In genomic region chr18:159037-159652, GRCh38 we compare ENCODE assay signal across 8 cellular contexts. TPM values are rescaled to one million over a fixed set of nuclear protein-coding genes. Genes with fewer than 3 reads are reported as not detected.
DNase-seq lines count a peak whose midpoint lies in the region; ATAC-seq, FAIRE-seq and TF ChIP-seq lines count a peak whose summit lies in the region.

No MANE protein-coding gene starts in this region.

- in situ Hi-C loops in GM12878 (cut with MboI) = no loop called here

- H3K9me3 Mint-ChIP-seq in activated CD4-positive, alpha-beta T cell treated with anti-CD3 and anti-CD28 coated beads, Interleukin-2, amount 10 ng/mL, durations not matched to agents 7 days and 5 days = no peaks in the 10 kb centered on the region

- H3K27me3 ChIP-seq in GM12878 (replicated peaks in 1 of 2; ENCODE audit: control insufficient read depth in 2 of 2, insufficient read depth in 2 of 2, low read length in 1 of 2) (no peaks in the 10 kb centered on the region), kidney epithelial cell (ENCODE audit: control insufficient read depth, insufficient read depth, low read length) (no peaks in the 10 kb centered on the region), thoracic aorta (replicated peaks; ENCODE audit: insufficient read depth) (no peaks in the 10 kb centered on the region)

- H3K9ac ChIP-seq in GM12878 (ENCODE audit: control insufficient read depth, insufficient read depth, low read length) = peak overlapping the region; percentile 70

- FAIRE-seq in GM12878 (lab: Jason Lieb, UNC) = no peak

- intact Hi-C loops in GM12878 (cut with micrococcal nuclease; ENCODE audit: unreplicated experiment) = no loop called here

- DNase-seq in activated CD4-positive, alpha-beta T cell treated with anti-CD3 and anti-CD28 coated beads, Interleukin-2, amount 10 ng/mL, durations not matched to agents 7 days and 5 days = no peak
- DNase-seq in activated CD4-positive, alpha-beta T cell treated with anti-CD3 and anti-CD28 coated beads for 48 hours = no peak
- DNase-seq in M059J (ENCODE audit: low read depth) (peak; percentile 23), GM12878 (ENCODE audit: low read depth, low spot score) (no peak), kidney epithelial cell (ENCODE audit: low read depth) (no peak), thoracic aorta (ENCODE audit: low spot score) (no peak), GDM1 (lab: John Stamatoyannopoulos, UW) (no peak)

- H3K4me1 ChIP-seq in GM12878 (ENCODE audit: control insufficient read depth, insufficient read depth, low read length) (peaks cover 8% of the 10 kb centered on the region), thoracic aorta (ENCODE audit: control insufficient read depth in 1 of 2, low read depth in 2 of 2) (peaks cover 9 to 19% of the 10 kb centered on the region in 2 donors)

- no peak for TF ChIP-seq EP300 in GM12878 (IDR thresholded peaks at IDR 0.05; ENCODE audit: borderline replicate concordance in 1 of 2, control insufficient read depth in 1 of 2, low read depth in 2 of 2, low read length in 2 of 2)

- SMC1A ChIA-PET in GM12878 (lab: Charles Lee; ENCODE audit: uncharacterized antibody, unreplicated experiment) = interaction anchor here (0.7 to 1.5 kb wide), 3 partner anchors 13 to 457 kb away, joined by 3 to 5 read pairs (median 3); no protein-coding TSS in a partner anchor

- POLR2A ChIA-PET in activated CD4-positive, alpha-beta T cell treated with anti-CD3 and anti-CD28 coated beads, Interleukin-2, amount 10 ng/mL, durations not matched to agents 7 days and 5 days (lab: Charles Lee) = no interaction called here
- POLR2A ChIA-PET in GM12878 (lab: Charles Lee) = interaction anchor here (1.1 kb wide), 1 partner anchor 24 kb away, joined by 3 read pairs; no protein-coding TSS in a partner anchor

- H3K9me3 ChIP-seq in GM12878 (replicated peaks; ENCODE audit: control insufficient read depth, insufficient read depth, low read length) (no peaks in the 10 kb centered on the region), thoracic aorta (no peaks in the 10 kb centered on the region)

- TF ChIP-seq CTCF in GM12878 (IDR thresholded peaks at IDR 0.05 in 2 of 3, conservative IDR thresholded peaks at IDR 0.05 in 1 of 3; ENCODE audit: control insufficient read depth in 2 of 3, extremely low read depth in 1 of 3, insufficient read depth in 1 of 3, low read depth in 3 of 3, low read length in 3 of 3) = no peak
- no peak for TF ChIP-seq CTCF in kidney epithelial cell (IDR thresholded peaks at IDR 0.05; ENCODE audit: insufficient read depth, low read length, poor library complexity, severe bottlenecking)
- TF ChIP-seq CTCF in thoracic aorta (IDR thresholded peaks at IDR 0.05) = no peak

- peak; percentile 34 for ATAC-seq in GM12878
- no peak for ATAC-seq in thoracic aorta (ENCODE audit: insufficient number of reproducible peaks, low FRiP score, low read depth)
- no peak for ATAC-seq in HG02642 (IDR thresholded peaks at IDR 0.05; ENCODE audit: poor library complexity, unreplicated experiment)

- H3K4me1 Mint-ChIP-seq in activated CD4-positive, alpha-beta T cell treated with anti-CD3 and anti-CD28 coated beads, Interleukin-2, amount 10 ng/mL, durations not matched to agents 7 days and 5 days = peaks cover 34% of the 10 kb centered on the region

- RAD21 ChIA-PET in GM12878 (lab: Charles Lee; ENCODE audit: unreplicated experiment) = interaction anchor here (2.2 kb wide), 1 partner anchor 108 kb away, joined by 9 read pairs; the partner anchor contains the start of gene THOC1

- no peaks in the 10 kb centered on the region for H4K20me1 ChIP-seq in GM12878 (ENCODE audit: control insufficient read depth, insufficient read depth)

- CTCF ChIA-PET in activated CD4-positive, alpha-beta T cell treated with anti-CD3 and anti-CD28 coated beads, Interleukin-2, amount 10 ng/mL, durations not matched to agents 7 days and 5 days (lab: Charles Lee) = interaction anchor here (0.6 to 1.0 kb wide), 3 partner anchors 10 to 550 kb away, joined by 3 to 4 read pairs (median 3); no protein-coding TSS in a partner anchor
- CTCF ChIA-PET in GM12878 (lab: Yijun Ruan, JAX) = interaction anchor here (0.9 to 2.1 kb wide), 6 partner anchors 12 to 345 kb away, joined by 3 to 6 read pairs (median 4); partner anchors contain the start of gene THOC1

- H3K27ac ChIP-seq in GM12878 (ENCODE audit: control insufficient read depth, insufficient read depth) (peak overlapping the region; percentile 74), thoracic aorta (peak overlapping the region; percentile 74 to 88)

- H3K27me3 Mint-ChIP-seq in activated CD4-positive, alpha-beta T cell treated with anti-CD3 and anti-CD28 coated beads, Interleukin-2, amount 10 ng/mL, durations not matched to agents 7 days and 5 days = no peaks in the 10 kb centered on the region

- peaks cover 13% of the 10 kb centered on the region for H3K36me3 Mint-ChIP-seq in activated CD4-positive, alpha-beta T cell treated with anti-CD3 and anti-CD28 coated beads, Interleukin-2, amount 10 ng/mL, durations not matched to agents 7 days and 5 days (ENCODE audit: low read depth)

- peak overlapping the region; percentile 90 for H3K4me3 Mint-ChIP-seq in activated CD4-positive, alpha-beta T cell treated with anti-CD3 and anti-CD28 coated beads, Interleukin-2, amount 10 ng/mL, durations not matched to agents 7 days and 5 days

- no peak for TF ChIP-seq POLR2A in GM12878 (IDR thresholded peaks at IDR 0.05; ENCODE audit: low read depth, low read length)

- no TSS peak for BruUV-seq in GM12878 (replicated peaks; lab: Mats Ljungman, UMichigan)

- H3K36me3 ChIP-seq in GM12878 (ENCODE audit: control insufficient read depth in 2 of 2, insufficient read depth in 2 of 2, low read length in 1 of 2) (peaks cover 0 to 7% of the 10 kb centered on the region in 2 experiments; a peak in 2 of 4 replicates), kidney epithelial cell (ENCODE audit: control insufficient read depth, insufficient read depth, low read length) (no peaks in the 10 kb centered on the region), thoracic aorta (no peaks in the 10 kb centered on the region)

- peak overlapping the region; percentile 98 for H3K27ac Mint-ChIP-seq in activated CD4-positive, alpha-beta T cell treated with anti-CD3 and anti-CD28 coated beads, Interleukin-2, amount 10 ng/mL, durations not matched to agents 7 days and 5 days

- peaks cover 49% of the 10 kb centered on the region for H3K79me2 ChIP-seq in GM12878 (ENCODE audit: control insufficient read depth, insufficient read depth, low read length)

- peak overlapping the region; percentile 33 for H2AFZ ChIP-seq in GM12878 (ENCODE audit: control insufficient read depth, low read depth, low read length)

- under 1% methylated on average over 23 of the region's 23 CpGs for WGBS in GM12878 (ENCODE audit: insufficient coverage, insufficient replicate concordance, low lambda C conversion rate, missing lambda C conversion rate)

- H3K4me3 ChIP-seq in GM12878 (peak overlapping the region; percentile 83), kidney epithelial cell (ENCODE audit: low read depth, low read length) (peak overlapping the region; percentile 68), thoracic aorta (peak overlapping the region; percentile 93)

- peak overlapping the region; percentile 86 for H3K4me2 ChIP-seq in GM12878 (ENCODE audit: control insufficient read depth, insufficient read depth)

- no peak for TF ChIP-seq RAD21 in GM12878 (IDR thresholded peaks at IDR 0.05; ENCODE audit: insufficient read depth, low read depth, low read length)

TF ChIP-seq in GM12878, 131 proteins besides CTCF, POLR2A, EP300 and RAD21 (continues in another document):
- TF ChIP-seq ZNF207 (IDR thresholded peaks at IDR 0.05; ENCODE audit: borderline replicate concordance) (0 out of 2 replicates have a peak, but pooled peaks have one; percentile 44), CBX5 (IDR thresholded peaks at IDR 0.05; ENCODE audit: low read depth) (no peak), YY1 (IDR thresholded peaks at IDR 0.05; ENCODE audit: low read depth, low read length) (peak; percentile 39; the same call in 1 of the 2 replicates), BCL3 (IDR thresholded peaks at IDR 0.05; ENCODE audit: borderline replicate concordance, insufficient read depth, low read depth, low read length, poor library complexity, severe bottlenecking) (no peak)

RNA-seq across cellular contexts. Expression of gene USP14, which starts 0.8 kb away (rescaled TPM):
- total RNA-seq in activated CD4-positive, alpha-beta T cell treated with anti-CD3 and anti-CD28 coated beads, Interleukin-2, amount 10 ng/mL, durations not matched to agents 7 days and 5 days = 10 to 100 TPM; 67.4 to 82.5 TPM
- total RNA-seq in M059J (2014; rRNA removed; shearing (Covaris generic)) = 9.9 and 42.3 TPM in 2 replicates
- 37.7 and 45.3 TPM in 2 replicates for total RNA-seq in GM12878 (2013; cell fraction: nucleolus; rRNA removed)
- total RNA-seq in GM12878 (2014; rRNA removed) = 14.3 and 16.7 TPM in 2 replicates
- total RNA-seq in GM12878 (2014; rRNA removed; fragmentation: Illumina TruSeq; extraction: Trizol) = 16.8 and 17.2 TPM in 2 replicates
- 57.0 and 64.1 TPM in 2 replicates for total RNA-seq in GM12878 (2021)
- polyA plus RNA-seq in GM12878 (2011; ENCODE audit: low read depth) = 17.8 TPM
- polyA plus RNA-seq in GM12878 (2011; rRNA removed) = 29.3 and 40.0 TPM in 2 replicates
- polyA plus RNA-seq in GM12878 (2011; cell fraction: cytosol; rRNA removed) = 9.4 and 12.9 TPM in 2 replicates
- 15.2 and 20.5 TPM in 2 replicates for polyA plus RNA-seq in GM12878 (2011; cell fraction: nucleus; rRNA removed)
- 25.4 and 36.6 TPM in 2 replicates for polyA plus RNA-seq in GM12878 (2012)
- 70.7 and 93.2 TPM in 2 replicates for polyA plus RNA-seq in GM12878 (2014; fragmentation: Illumina TruSeq; extraction: Trizol)
- 10 to 100 TPM; 20.3 to 30.0 TPM for polyA plus RNA-seq in GM12878 (2014; fragmentation: Nextera tagmentation; extraction: Ambion mirVana)
- polyA plus RNA-seq in GM12878 (2014; rRNA removed) = 19.2 and 21.4 TPM in 2 replicates
- 100 to 1,000 TPM; 122 to 127 TPM for polyA plus RNA-seq in GM12878 (2016; fragmentation: Nextera tagmentation; extraction: Ambion mirVana)
- polyA minus RNA-seq in GM12878 (2011; rRNA and poly(A)+ RNA removed) = 9.3 and 15.1 TPM in 2 replicates
- polyA minus RNA-seq in GM12878 (2011; cell fraction: cytosol; rRNA and poly(A)+ RNA removed) = 16.3 and 21.8 TPM in 2 replicates
- polyA minus RNA-seq in GM12878 (2011; cell fraction: nucleus; rRNA and poly(A)+ RNA removed) = 7.4 and 12.3 TPM in 2 replicates
- 38.4 and 40.0 TPM in 2 replicates for total RNA-seq in kidney epithelial cell
- 10 to 100 TPM; 26.2 to 33.3 TPM for total RNA-seq in thoracic aorta
